In genomic region chr2:120616261-120616660, GRCh38 we compare ENCODE assay signal across 25 cellular contexts.
"Had no signal": no experiment of that assay in that cellular context is flagged by ENCODE, and none has a peak within 500 bp of the region (broad histone marks: within the 10 kb centered on the region; RNA-seq: fewer than 3 reads in every experiment).

No MANE protein-coding gene starts in this region.

- H3K27ac ChIP-seq: left lung, lower lobe of right lung, neural progenitor cell, neutrophil, ovary, prostate gland, skin epidermis, suprapubic skin, thoracic aorta, tibial artery had no signal

- FAIRE-seq: keratinocyte had no signal

- H3K4me2 ChIP-seq: neural progenitor cell had no signal

- H3K36me3 ChIP-seq: left lung, lower lobe of right lung, neural progenitor cell, neutrophil, ovary, prostate gland, suprapubic skin, thoracic aorta, tibial artery had no signal

- H3K4me1 ChIP-seq: left lung, lower lobe of right lung, neural progenitor cell, prostate gland had no signal

- H3K4me3 ChIP-seq: left lung, lower lobe of right lung, neural progenitor cell, ovary, prostate gland, skin epidermis, suprapubic skin, thoracic aorta, tibial artery had no signal

- H2AFZ ChIP-seq: neural progenitor cell had no signal

- H3K9me3 ChIP-seq: left lung, lower lobe of right lung, neutrophil, ovary, prostate gland, suprapubic skin, thoracic aorta, tibial artery had no signal

- DNase-seq: hippocampal formation; left colon; lower lobe of right lung; mammary epithelial cell; mesenchymal stem cell; naive thymus-derived CD8-positive, alpha-beta T cell; nephron progenitor cell; occipital lobe; ovary; retina; right cardiac atrium; stimulated activated CD4-positive, alpha-beta T cell treated with anti-CD3 and anti-CD28 coated beads, Interleukin-4, amount 100 ng/mL, for 24 hours; stimulated activated naive CD4-positive, alpha-beta T cell; tibial artery; trophoblast cell had no signal

- H3K27me3 ChIP-seq: ovary, suprapubic skin, tibial artery had no signal

- H3K9ac ChIP-seq: neural progenitor cell had no signal

- H3K36me3 Mint-ChIP-seq: naive thymus-derived CD8-positive, alpha-beta T cell; neural progenitor cell; stimulated activated effector memory CD8-positive, alpha-beta T cell treated with anti-CD3 and anti-CD28 coated beads, Interleukin-12 subunit alpha, Interleukin-12 subunit beta, amount 100 ng/mL, for 72 hours had no signal

- H3K27ac Mint-ChIP-seq: naive thymus-derived CD8-positive, alpha-beta T cell; nephron progenitor cell; neural progenitor cell; stimulated activated effector memory CD8-positive, alpha-beta T cell treated with anti-CD3 and anti-CD28 coated beads, Interleukin-12 subunit alpha, Interleukin-12 subunit beta, amount 100 ng/mL, for 72 hours; stimulated activated naive CD8-positive, alpha-beta T cell treated with anti-CD3 and anti-CD28 coated beads, Interleukin-15, Interleukin-2, amounts not matched to agents 100 ng/mL and 50 ng/mL, for 24 hours had no signal

- H3K9me3 Mint-ChIP-seq: naive thymus-derived CD8-positive, alpha-beta T cell; nephron progenitor cell; neural progenitor cell; stimulated activated effector memory CD8-positive, alpha-beta T cell treated with anti-CD3 and anti-CD28 coated beads, Interleukin-12 subunit alpha, Interleukin-12 subunit beta, amount 100 ng/mL, for 72 hours; stimulated activated naive CD8-positive, alpha-beta T cell treated with anti-CD3 and anti-CD28 coated beads, Interleukin-15, Interleukin-2, amounts not matched to agents 100 ng/mL and 50 ng/mL, for 24 hours had no signal

- ATAC-seq: left colon; naive thymus-derived CD8-positive, alpha-beta T cell; stimulated activated effector memory CD8-positive, alpha-beta T cell treated with anti-CD3 and anti-CD28 coated beads, Interleukin-12 subunit alpha, Interleukin-12 subunit beta, amount 100 ng/mL, for 72 hours had no signal
